ENCODE assay signal across 10 cellular contexts in genomic region chr5:174374206-174374605, GRCh38.
"Had no signal": no experiment of that assay in that cellular context is flagged by ENCODE, and none has a peak within 500 bp of the region (broad histone marks: within the 10 kb centered on the region; RNA-seq: fewer than 3 reads in every experiment).

No MANE protein-coding gene starts in this region.

- H3K4me1 ChIP-seq: HAP-1 had no signal

- FAIRE-seq: HepG2 had no signal

- H3K4me3 ChIP-seq: GM23248, HAP-1 had no signal

- H3K27ac ChIP-seq: GM23248, HL-60, KMS-11 had no signal

- H3K4me2 ChIP-seq: KMS-11 had no signal

- H2AFZ ChIP-seq: GM23248 had no signal

- ATAC-seq: HCT116, HepG2 had no signal

- H3K9ac ChIP-seq: GM23248, KMS-11 had no signal

- DNase-seq: GM23248, GOT3, H7, HFFc6, KBM-7 had no signal

- H3K36me3 ChIP-seq: HAP-1 had no signal

- H3K9me3 ChIP-seq: HAP-1 had no signal
